ENCODE assay signal across 9 cellular contexts in the genomic region with DNA sequence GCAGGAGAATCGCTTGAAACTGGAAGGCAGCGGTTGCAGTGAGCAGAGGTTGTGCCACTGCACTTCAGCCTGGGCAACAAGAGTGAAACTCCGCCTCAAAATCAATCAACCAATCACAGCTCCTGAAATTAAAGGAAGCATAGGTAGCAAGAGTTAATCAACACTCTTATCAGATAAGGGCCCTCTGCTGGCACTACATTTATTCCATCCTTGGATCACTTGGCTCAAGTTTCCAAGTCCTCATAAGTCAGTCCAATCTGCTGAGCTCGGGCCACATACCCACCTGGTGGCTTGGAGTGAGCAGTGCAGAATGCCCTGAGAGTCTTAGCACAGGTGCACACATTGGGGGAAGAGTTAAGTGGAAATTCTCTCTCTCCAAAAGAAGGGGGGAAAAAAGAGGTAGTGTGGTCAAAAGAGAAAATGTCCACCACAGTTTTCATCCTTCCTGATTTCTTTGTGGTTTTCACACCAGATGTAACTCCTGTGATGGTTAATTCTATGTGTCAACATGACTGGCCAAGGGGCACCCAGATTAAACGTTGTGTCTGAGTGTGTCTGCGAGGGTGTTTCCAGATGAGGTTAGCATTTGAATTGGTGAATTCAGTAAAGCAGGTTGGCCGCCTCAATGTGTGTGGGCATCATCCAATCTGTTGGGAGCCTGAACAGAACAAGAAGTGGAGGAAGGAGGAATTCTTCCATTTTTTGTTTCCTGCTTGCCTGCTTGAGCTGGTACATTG. TPM values are rescaled to one million over a fixed set of nuclear protein-coding genes. Genes with fewer than 3 reads are reported as not detected.
A peak's percentile ranks its signal among the peaks of the same experiment; 100 is the strongest.
DNase-seq lines count a peak whose midpoint lies in the region; ATAC-seq, FAIRE-seq and TF ChIP-seq lines count a peak whose summit lies in the region.
"Had no signal": no experiment of that assay in that cellular context is flagged by ENCODE, and none has a peak within 500 bp of the region (broad histone marks: within the 10 kb centered on the region; RNA-seq: fewer than 3 reads in every experiment).

No MANE protein-coding gene starts in this region.

- no peaks in the 10 kb centered on the region for H3K9me3 ChIP-seq in small intestine (ENCODE audit: control insufficient read depth, low read depth)
- H3K9me3 ChIP-seq: BE2C had no signal

- H3K27ac ChIP-seq in small intestine (ENCODE audit: low read depth in 1 of 2, low read length in 1 of 2), result no peak overlapping the region

- FAIRE-seq in small intestine (lab: Jason Lieb, UNC), result no peak

- 53 to 66% (median 54%) methylated on average over 7 of the region's 7 CpGs for WGBS in small intestine, 3 donors

- H3K36me3 ChIP-seq in small intestine (ENCODE audit: control insufficient read depth in 2 of 2, insufficient read depth in 2 of 2, low read length in 2 of 2), result no peaks in the 10 kb centered on the region
- H3K36me3 ChIP-seq: BE2C had no signal

- in situ Hi-C loops in G401 (cut with HindIII; ENCODE audit: low sequenced_read_pairs), result no loop called here

- H3K4me1 ChIP-seq in small intestine (ENCODE audit: control insufficient read depth in 2 of 2, insufficient read depth in 1 of 2, low read depth in 1 of 2, low read length in 1 of 2), result no peaks in the 10 kb centered on the region
- H3K4me1 ChIP-seq: BE2C had no signal

- H3K4me3 ChIP-seq in epithelial cell of proximal tubule (ENCODE audit: low read depth, low read length) (no peak overlapping the region), small intestine (ENCODE audit: low read depth in 1 of 2, low read length in 2 of 2) (no peak overlapping the region)

- DNase-seq in NCI-H748 (lab: John Stamatoyannopoulos, UW; ENCODE audit: unreplicated experiment), result peak; percentile 56
- DNase-seq in NCI-H748 treated with DMSO at 0.1 percent for 48 hours (lab: John Stamatoyannopoulos, UW), result no peak
- peak; percentile 7 for DNase-seq in NCI-H226
- DNase-seq in epithelial cell of proximal tubule (ENCODE audit: low read depth), result no peak
- DNase-seq in small intestine, result peak; percentile 87
- no peak for DNase-seq in G401 (ENCODE audit: low spot score)
- no peak for DNase-seq in retina
- DNase-seq: BE2C had no signal

- no peak for ATAC-seq in HG03521 (IDR thresholded peaks at IDR 0.05; ENCODE audit: unreplicated experiment)

- peak; percentile 50 for TF ChIP-seq CTCF in epithelial cell of proximal tubule (conservative IDR thresholded peaks at IDR 0.05; ENCODE audit: low read depth, low read length)

- no peaks in the 10 kb centered on the region for H3K27me3 ChIP-seq in small intestine (ENCODE audit: control insufficient read depth in 2 of 2, insufficient read depth in 2 of 2, low read length in 2 of 2)
- H3K27me3 ChIP-seq: BE2C had no signal

RNA-seq across cellular contexts. Expression of gene FAM8A1, which starts 14.2 kb away (rescaled TPM):
- 6.4 and 6.8 TPM in 2 replicates for total RNA-seq in epithelial cell of proximal tubule
- polyA plus RNA-seq in small intestine, result 10 to 100 TPM in 1 of 3 donors, 1 to 10 TPM in 2; 5.1 to 10.6 (median 7.6) TPM
- total RNA-seq in G401 (2014; rRNA removed; shearing (Covaris generic)), result 11.1 and 12.1 TPM in 2 replicates

Comparison
In these comparisons a context has a peak if more than half of its experiments do, and no peak if none do; other contexts are left out.
1. DNase-seq: peak in NCI-H748 (single experiment), NCI-H226 (single experiment) and small intestine (single experiment); none in NCI-H748 treated with DMSO at 0.1 percent for 48 hours (single experiment), epithelial cell of proximal tubule (single experiment), G401 (single experiment) and retina (single experiment).